16 cellular contexts compared by ENCODE assay signal in genomic region chr4:69731261-69731660, GRCh38. TPM values are rescaled to one million over a fixed set of nuclear protein-coding genes. Genes with fewer than 3 reads are reported as not detected.
DNase-seq lines count a peak whose midpoint lies in the region; FAIRE-seq and TF ChIP-seq lines count a peak whose summit lies in the region.
"Had no signal": no experiment of that assay in that cellular context is flagged by ENCODE, and none has a peak within 500 bp of the region (broad histone marks: within the 10 kb centered on the region; RNA-seq: fewer than 3 reads in every experiment).

No MANE protein-coding gene starts in this region.

- TF ChIP-seq POLR2A in breast epithelium (IDR thresholded peaks at IDR 0.05): no peak
- no peak for TF ChIP-seq POLR2A in transverse colon (IDR thresholded peaks at IDR 0.05)

- H3K4me3 Mint-ChIP-seq in MCF 10A (ENCODE audit: unreplicated experiment): no peak overlapping the region
- H3K4me3 Mint-ChIP-seq: B cell had no signal

- intact Hi-C loops in MCF 10A (cut with micrococcal nuclease): no loop called here
- intact Hi-C loops in breast epithelium (cut with DNase I; ENCODE audit: low total_unique reads): no loop called here
- intact Hi-C loops in transverse colon (cut with DNase I; ENCODE audit: low total_unique reads): no loop called here

- no peaks in the 10 kb centered on the region for H3K9me1 ChIP-seq in keratinocyte (ENCODE audit: control insufficient read depth, extremely low read depth, insufficient read depth, low read length)

- no peak overlapping the region for H3K9ac ChIP-seq in keratinocyte (ENCODE audit: control insufficient read depth, extremely low read depth, insufficient read depth, low read length)

- 58 to 80% methylated on average over 1 of the region's 1 CpG for WGBS in transverse colon (ENCODE audit: low coverage in 1 of 2), 2 donors

- H3K27ac Mint-ChIP-seq in MCF 10A (ENCODE audit: low read depth, unreplicated experiment): peak overlapping the region; percentile 64
- H3K27ac Mint-ChIP-seq: B cell had no signal

- in situ Hi-C loops in transverse colon (cut with MboI; ENCODE audit: low pct_ligation_motif_present in 1 of 4, low pct_unique_long_range_greater_than_20kb in 1 of 4, low sequenced_read_pairs in 3 of 4): no loop called here

- dilution Hi-C loops in keratinocyte (cut with MboI; ENCODE audit: extremely low pct_ligation_motif_present, low sequenced_read_pairs): no loop called here

- H2AFZ ChIP-seq in keratinocyte (ENCODE audit: control insufficient read depth, low read length): peak overlapping the region; percentile 15

- no peak overlapping the region for H3K4me2 ChIP-seq in keratinocyte (ENCODE audit: control insufficient read depth, extremely low read depth, insufficient read depth, low read depth, low read length)

- TF ChIP-seq EP300 in transverse colon (IDR thresholded peaks at IDR 0.05; ENCODE audit: low read depth): no peak

- no peak for TF ChIP-seq CTCF in MCF 10A (IDR thresholded peaks at IDR 0.05; ENCODE audit: unreplicated experiment)
- TF ChIP-seq CTCF in breast epithelium (IDR thresholded peaks at IDR 0.05): no peak
- no peak for TF ChIP-seq CTCF in keratinocyte (optimal IDR thresholded peaks at IDR 0.05 in 1 of 3, IDR thresholded peaks at IDR 0.05 in 1 of 3, conservative IDR thresholded peaks at IDR 0.05 in 1 of 3; ENCODE audit: extremely low read depth in 1 of 3, insufficient read depth in 2 of 3, low read length in 3 of 3)
- TF ChIP-seq CTCF in transverse colon (IDR thresholded peaks at IDR 0.05): no peak

- no peaks in the 10 kb centered on the region for H3K9me3 Mint-ChIP-seq in MCF 10A (ENCODE audit: unreplicated experiment)

- DNase-seq in MCF 10A (ENCODE audit: unreplicated experiment) (no peak), breast epithelium (ENCODE audit: low spot score in 2 of 2) (no peak), fibroblast of gingiva (ENCODE audit: low read depth) (peak; percentile 64), keratinocyte (ENCODE audit: low read depth, low spot score) (no peak), NK-92 (lab: John Stamatoyannopoulos, UW; ENCODE audit: unreplicated experiment) (no peak), NCI-H1436 treated with DMSO at 0.1 percent for 48 hours (lab: John Stamatoyannopoulos, UW) (no peak), urothelium cell line (ENCODE audit: low spot score) (no peak), transverse colon (no peak)
- DNase-seq: DMS79 treated with DMSO at 0.1 percent for 48 hours, MV-4-11, NCI-H1417 treated with DMSO at 0.1 percent for 48 hours, NCI-H1930, NCI-H345, NCI-H524 treated with DMSO at 0.1 percent for 48 hours had no signal

- H3K9me3 ChIP-seq in breast epithelium (no peaks in the 10 kb centered on the region), keratinocyte (ENCODE audit: control insufficient read depth, low read depth, low read length) (no peaks in the 10 kb centered on the region), transverse colon (no peaks in the 10 kb centered on the region)

- FAIRE-seq in keratinocyte (lab: Jason Lieb, UNC): no peak
- no peak for FAIRE-seq in urothelium cell line (lab: Jason Lieb, UNC)

- no peak overlapping the region for H3K4me3 ChIP-seq in breast epithelium
- no peak overlapping the region for H3K4me3 ChIP-seq in keratinocyte (ENCODE audit: control insufficient read depth in 2 of 3, extremely low read depth in 1 of 3, insufficient read depth in 2 of 3, low read depth in 1 of 3, low read length in 3 of 3)
- no peak overlapping the region for H3K4me3 ChIP-seq in transverse colon

- H3K36me3 ChIP-seq in breast epithelium (no peaks in the 10 kb centered on the region), keratinocyte (ENCODE audit: control insufficient read depth in 2 of 2, extremely low read depth in 1 of 2, insufficient read depth in 2 of 2, low read length in 2 of 2) (no peaks in the 10 kb centered on the region), transverse colon (no peaks in the 10 kb centered on the region)

- H4K20me1 ChIP-seq in keratinocyte (ENCODE audit: control insufficient read depth, extremely low read depth, insufficient read depth, low read length): no peaks in the 10 kb centered on the region

- H3K4me1 ChIP-seq in breast epithelium: no peaks in the 10 kb centered on the region
- H3K4me1 ChIP-seq in keratinocyte (ENCODE audit: control insufficient read depth, extremely low read depth, insufficient read depth, low read length): peaks cover 12% of the 10 kb centered on the region
- H3K4me1 ChIP-seq in transverse colon: no peaks in the 10 kb centered on the region

- peaks cover 34% of the 10 kb centered on the region for H3K4me1 Mint-ChIP-seq in MCF 10A (ENCODE audit: insufficient read depth, unreplicated experiment)
- H3K4me1 Mint-ChIP-seq: B cell had no signal

- H3K27me3 ChIP-seq in breast epithelium (no peaks in the 10 kb centered on the region), keratinocyte (ENCODE audit: control insufficient read depth, extremely low read depth, insufficient read depth, low read length) (no peaks in the 10 kb centered on the region), transverse colon (no peaks in the 10 kb centered on the region)

- H3K79me2 ChIP-seq in keratinocyte (ENCODE audit: control insufficient read depth, insufficient read depth, low read length): no peaks in the 10 kb centered on the region

- no peaks in the 10 kb centered on the region for H3K27me3 Mint-ChIP-seq in MCF 10A (ENCODE audit: insufficient read depth, unreplicated experiment)
- H3K27me3 Mint-ChIP-seq: B cell had no signal

- POLR2A ChIA-PET in MCF 10A (lab: Yijun Ruan, JAX): interaction anchor here (0.8 to 0.9 kb wide), 3 partner anchors 10 to 25 kb away, joined by 3 read pairs; no protein-coding TSS in a partner anchor

- H3K27ac ChIP-seq in breast epithelium (no peak overlapping the region), keratinocyte (ENCODE audit: control insufficient read depth, insufficient read depth, low read length) (no peak overlapping the region), transverse colon (no peak overlapping the region)
- H3K27ac ChIP-seq: 22Rv1 had no signal

- CTCF ChIA-PET in MCF 10A (lab: Yijun Ruan, JAX): no interaction called here

- BruUV-seq in MCF 10A (replicated peaks; lab: Mats Ljungman, UMichigan): no TSS peak

- no peaks in the 10 kb centered on the region for H3K36me3 Mint-ChIP-seq in MCF 10A (ENCODE audit: insufficient read depth, unreplicated experiment)

RNA-seq across cellular contexts. Expression of gene SULT1B1, which starts 29.2 kb away (rescaled TPM):
- total RNA-seq in MCF 10A (2022): 0.20 and 0.21 TPM in 2 replicates
- total RNA-seq in breast epithelium: 1 to 10 TPM in 2 of 3 donors, under 1 TPM in 1; 0.88 to 1.6 (median 1.4) TPM
- 0.28 to 0.57 TPM (median 0.39 TPM) in 3 replicates for polyA plus RNA-seq in keratinocyte
- polyA plus RNA-seq in keratinocyte (2011; ENCODE audit: low read depth): not detected
- polyA plus RNA-seq in keratinocyte (2011; cell fraction: cytosol; rRNA removed): 0.26 and 0.32 TPM in 2 replicates
- polyA plus RNA-seq in keratinocyte (2011; cell fraction: nucleus; rRNA removed): 0.29 and 0.50 TPM in 2 replicates
- 0.03 and 0.64 TPM in 2 replicates for polyA plus RNA-seq in keratinocyte (2012; ENCODE audit: low replicate concordance)
- 0.16 to 0.64 TPM (median 0.20 TPM) in 3 replicates for polyA minus RNA-seq in keratinocyte
- not detected for polyA minus RNA-seq in keratinocyte (2011; cell fraction: cytosol; rRNA and poly(A)+ RNA removed)
- 0.11 and 0.70 TPM in 2 replicates for polyA minus RNA-seq in keratinocyte (2011; cell fraction: nucleus; rRNA and poly(A)+ RNA removed)
- 100 to 1,000 TPM; 105 to 212 (median 147) TPM for total RNA-seq in transverse colon

Comparison
In these comparisons a context has a peak if more than half of its experiments do, and no peak if none do; other contexts are left out.
1. RNA of gene SULT1B1, which starts 29.2 kb away (total RNA-seq): 105 to 212 TPM in transverse colon; 0.88 to 1.6 TPM in breast epithelium and 0.20 to 0.21 TPM in MCF 10A; every median in the first group is over 10 times any median in the second.